8 cellular contexts compared by ENCODE assay signal in the genomic region with DNA sequence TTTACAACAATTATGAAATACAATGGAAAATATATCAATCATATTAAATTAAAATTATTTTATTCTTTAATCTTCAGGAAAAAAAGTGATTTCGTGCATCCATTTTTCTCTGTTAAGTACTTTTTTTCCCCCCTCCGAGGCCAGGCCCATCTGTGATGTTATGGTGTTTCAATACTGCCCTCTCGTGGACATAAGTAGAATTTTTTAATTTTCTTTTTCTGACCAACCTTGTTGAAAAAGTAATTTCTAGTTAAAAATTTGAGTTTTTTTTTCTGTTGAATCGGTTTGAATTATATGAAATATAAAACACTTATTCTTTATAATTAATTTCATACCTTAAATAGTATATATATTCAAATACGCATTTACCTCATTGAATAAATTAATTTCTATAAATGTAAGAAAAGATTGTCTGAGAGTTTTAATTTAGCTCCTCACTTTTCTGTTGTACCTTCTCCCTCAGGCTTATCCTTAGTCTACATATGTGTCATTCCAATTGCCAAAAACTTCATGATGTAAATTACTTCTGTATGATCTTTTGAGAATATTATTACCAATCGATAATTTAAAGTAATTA.
DNase-seq lines count a peak whose midpoint lies in the region; TF ChIP-seq lines count a peak whose summit lies in the region.

No MANE protein-coding gene starts in this region.

- H3K36me3 ChIP-seq in mesenchymal stem cell (ENCODE audit: control insufficient read depth in 1 of 2, insufficient read depth in 2 of 2, low read depth in 1 of 2, low read length in 2 of 2): no peaks in the 10 kb centered on the region

- no peak overlapping the region for H3K4ac ChIP-seq in mesenchymal stem cell (ENCODE audit: low read depth in 1 of 2, low read length in 2 of 2)

- DNase-seq in NCI-H748 (lab: John Stamatoyannopoulos, UW; ENCODE audit: unreplicated experiment): peak; percentile 33
- no peak for DNase-seq in NCI-H748 treated with DMSO at 0.1 percent for 48 hours (lab: John Stamatoyannopoulos, UW)
- peak; percentile 2 for DNase-seq in HFF-Myc (ENCODE audit: extremely low read depth, low read depth)
- DNase-seq in NCI-H526 treated with DMSO at 0.1 percent for 48 hours (lab: John Stamatoyannopoulos, UW): peak; percentile 19
- DNase-seq in cerebellum (ENCODE audit: low spot score): peak; percentile 1
- peak; percentile 47 for DNase-seq in mesenchymal stem cell
- no peak for DNase-seq in middle frontal gyrus (ENCODE audit: extremely low spot score, low spot score)
- no peak for DNase-seq in NK-92 (lab: John Stamatoyannopoulos, UW; ENCODE audit: unreplicated experiment)

- no peak overlapping the region for H4K8ac ChIP-seq in mesenchymal stem cell (ENCODE audit: low read length)

- no peak overlapping the region for H3K9ac ChIP-seq in mesenchymal stem cell (ENCODE audit: low read length)

- no peaks in the 10 kb centered on the region for H3K27me3 ChIP-seq in mesenchymal stem cell (ENCODE audit: control insufficient read depth in 1 of 2, insufficient read depth in 1 of 2, low read length in 2 of 2)

- peak; percentile 39 for TF ChIP-seq CTCF in HFF-Myc (IDR thresholded peaks at IDR 0.05; ENCODE audit: low read depth, low read length, missing control alignments)

- no peak overlapping the region for H2AK5ac ChIP-seq in mesenchymal stem cell (ENCODE audit: low read length, severe bottlenecking)

- no peak overlapping the region for H2BK120ac ChIP-seq in mesenchymal stem cell (ENCODE audit: low read depth, low read length)

- no peaks in the 10 kb centered on the region for H3K9me3 ChIP-seq in mesenchymal stem cell (ENCODE audit: control insufficient read depth, low read length)

- H3K23ac ChIP-seq in mesenchymal stem cell (ENCODE audit: low read length in 2 of 2): no peak overlapping the region

- whole genome bisulfite sequencing in mesenchymal stem cell: no CpG with 5 or more reads among the region's 6 CpGs

- no peak overlapping the region for H2BK5ac ChIP-seq in mesenchymal stem cell (ENCODE audit: low read depth, low read length, poor library complexity, severe bottlenecking)

- no peak overlapping the region for H3K27ac ChIP-seq in mesenchymal stem cell (ENCODE audit: low read length, poor library complexity, severe bottlenecking)

- H2BK15ac ChIP-seq in mesenchymal stem cell (ENCODE audit: low read depth, poor library complexity, severe bottlenecking): no peak overlapping the region

- no peak overlapping the region for H2BK12ac ChIP-seq in mesenchymal stem cell (ENCODE audit: low read length in 2 of 2)

- H3K4me3 ChIP-seq in HFF-Myc (replicated peaks; ENCODE audit: low read depth, low read length): no peak overlapping the region
- H3K4me3 ChIP-seq in mesenchymal stem cell (ENCODE audit: insufficient read depth in 1 of 2, low read depth in 1 of 2, low read length in 2 of 2): no peak overlapping the region

- no peak overlapping the region for H4K91ac ChIP-seq in mesenchymal stem cell (ENCODE audit: low read length)

- H3K4me2 ChIP-seq in mesenchymal stem cell (ENCODE audit: low read length, poor library complexity, severe bottlenecking): no peak overlapping the region

- no peak overlapping the region for H3K18ac ChIP-seq in mesenchymal stem cell (ENCODE audit: low read depth in 1 of 2, low read length in 2 of 2)

- H3K4me1 ChIP-seq in mesenchymal stem cell (ENCODE audit: control insufficient read depth, insufficient read depth, low read depth, low read length): no peaks in the 10 kb centered on the region

- H3K79me1 ChIP-seq in mesenchymal stem cell (replicated peaks; ENCODE audit: low read length, poor library complexity, severe bottlenecking): no peaks in the 10 kb centered on the region

- no peak overlapping the region for H3K14ac ChIP-seq in mesenchymal stem cell (ENCODE audit: low read length in 2 of 2)

- H2AFZ ChIP-seq in mesenchymal stem cell (ENCODE audit: low read depth, low read length): no peak overlapping the region

Comparison
In these comparisons a context has a peak if more than half of its experiments do, and no peak if none do; other contexts are left out.
1. DNase-seq: peak in NCI-H748 (single experiment), HFF-Myc (single experiment), NCI-H526 treated with DMSO at 0.1 percent for 48 hours (single experiment), cerebellum (single experiment) and mesenchymal stem cell (single experiment); none in NCI-H748 treated with DMSO at 0.1 percent for 48 hours (single experiment), middle frontal gyrus (single experiment) and NK-92 (single experiment).